ENCODE assay signal across 8 cellular contexts in genomic region chr11:69643646-69644045, GRCh38. TPM values are rescaled to one million over a fixed set of nuclear protein-coding genes. Genes with fewer than 3 reads are reported as not detected.
DNase-seq lines count a peak whose midpoint lies in the region; ATAC-seq and TF ChIP-seq lines count a peak whose summit lies in the region.

No MANE protein-coding gene starts in this region.

- peak overlapping the region in 1 of 2 experiments; percentile 73 for H3K4ac ChIP-seq in mesenchymal stem cell (ENCODE audit: low read depth in 1 of 2, low read length in 2 of 2)

- peak overlapping the region in 1 of 2 experiments; percentile 73 for H3K14ac ChIP-seq in mesenchymal stem cell (ENCODE audit: low read length in 2 of 2)

- peak overlapping the region; percentile 100 for H3K9ac ChIP-seq in mesenchymal stem cell (ENCODE audit: low read length)

- no peak overlapping the region for H4K91ac ChIP-seq in mesenchymal stem cell (ENCODE audit: low read length)

- H3K4me1 ChIP-seq in HAP-1 (peaks cover 11% of the 10 kb centered on the region), body of pancreas (peaks cover 66% of the 10 kb centered on the region), mesenchymal stem cell (ENCODE audit: control insufficient read depth, insufficient read depth, low read depth, low read length) (peaks cover 31% of the 10 kb centered on the region)

- peak overlapping the region in 1 of 2 experiments; percentile 9 for H3K23ac ChIP-seq in mesenchymal stem cell (ENCODE audit: low read length in 2 of 2)

- intact Hi-C loops in body of pancreas (cut with DNase I): no loop called here

- no peak for DNase-seq in HAP-1 (ENCODE audit: low spot score in 2 of 2)
- no peak for DNase-seq in body of pancreas
- no peak for DNase-seq in mesenchymal stem cell
- no peak for DNase-seq in NCI-H2196 treated with DMSO at 0.1 percent for 48 hours (lab: John Stamatoyannopoulos, UW; ENCODE audit: unreplicated experiment)
- DNase-seq in NCI-H69 (lab: John Stamatoyannopoulos, UW): no peak

- H3K9me3 ChIP-seq in HAP-1: no peaks in the 10 kb centered on the region
- no peaks in the 10 kb centered on the region for H3K9me3 ChIP-seq in body of pancreas
- H3K9me3 ChIP-seq in mesenchymal stem cell (ENCODE audit: control insufficient read depth, low read length): no peaks in the 10 kb centered on the region

- 0 to 21% methylated on average over 2 to 27 of the region's 27 CpGs for WGBS in body of pancreas, 2 donors
- WGBS in mesenchymal stem cell: 77% methylated on average over 27 of the region's 27 CpGs

- H3K79me1 ChIP-seq in mesenchymal stem cell (replicated peaks; ENCODE audit: low read length, poor library complexity, severe bottlenecking): peaks cover 14% of the 10 kb centered on the region

- H3K27me3 ChIP-seq in HAP-1 (ENCODE audit: low read depth) (peaks cover 42% of the 10 kb centered on the region), body of pancreas (peaks cover 0 to 8% of the 10 kb centered on the region in 2 donors), mesenchymal stem cell (ENCODE audit: control insufficient read depth in 1 of 2, insufficient read depth in 1 of 2, low read length in 2 of 2) (no peaks in the 10 kb centered on the region)

- no peak overlapping the region for H2BK15ac ChIP-seq in mesenchymal stem cell (ENCODE audit: low read depth, poor library complexity, severe bottlenecking)

- no peak overlapping the region for H2AK5ac ChIP-seq in mesenchymal stem cell (ENCODE audit: low read length, severe bottlenecking)

- H4K8ac ChIP-seq in mesenchymal stem cell (ENCODE audit: low read length): no peak overlapping the region

- H2BK12ac ChIP-seq in mesenchymal stem cell (ENCODE audit: low read length in 2 of 2): peak overlapping the region in 1 of 2 experiments; percentile 6

- no peak overlapping the region for H2AFZ ChIP-seq in mesenchymal stem cell (ENCODE audit: low read depth, low read length)

- TF ChIP-seq CTCF in 22Rv1 (IDR thresholded peaks at IDR 0.05): peak; percentile 27
- TF ChIP-seq CTCF in body of pancreas (IDR thresholded peaks at IDR 0.05): no peak

- peak overlapping the region; percentile 87 for H3K4me2 ChIP-seq in mesenchymal stem cell (ENCODE audit: low read length, poor library complexity, severe bottlenecking)

- H3K27ac ChIP-seq in 22Rv1 (peak overlapping the region; percentile 100), body of pancreas (peak overlapping the region in 3 of 4 donors; percentile 51 to 84 (median 79)), mesenchymal stem cell (ENCODE audit: low read length, poor library complexity, severe bottlenecking) (peak overlapping the region; percentile 26)

- H3K36me3 ChIP-seq in HAP-1 (replicated peaks) (no peaks in the 10 kb centered on the region), body of pancreas (replicated peaks in 1 of 2; ENCODE audit: insufficient read depth in 1 of 2, low read depth in 2 of 2) (no peaks in the 10 kb centered on the region), mesenchymal stem cell (ENCODE audit: control insufficient read depth in 1 of 2, insufficient read depth in 2 of 2, low read depth in 1 of 2, low read length in 2 of 2) (peaks cover 52 to 53% of the 10 kb centered on the region in 2 experiments)

- no peak overlapping the region for H2BK5ac ChIP-seq in mesenchymal stem cell (ENCODE audit: low read depth, low read length, poor library complexity, severe bottlenecking)

- in situ Hi-C loops in HAP-1 (cut with MboI; ENCODE audit: low sequenced_read_pairs): loop anchor here (5.0 kb wide), 1 partner anchor 536 kb away; no protein-coding TSS in a partner anchor

- H3K4me3 ChIP-seq in HAP-1 (peak overlapping the region; percentile 34; the same call in 1 of the 2 replicates), body of pancreas (no peak overlapping the region), mesenchymal stem cell (ENCODE audit: insufficient read depth in 1 of 2, low read depth in 1 of 2, low read length in 2 of 2) (peak overlapping the region in 1 of 2 experiments; percentile 99)

- ATAC-seq in body of pancreas (no peak), GM21515 (IDR thresholded peaks at IDR 0.05; ENCODE audit: unreplicated experiment) (no peak), HG02981 (IDR thresholded peaks at IDR 0.05; ENCODE audit: unreplicated experiment) (no peak)

- no peak for TF ChIP-seq POLR2A in body of pancreas (IDR thresholded peaks at IDR 0.05)

- peak overlapping the region in 1 of 2 experiments; percentile 52 for H3K18ac ChIP-seq in mesenchymal stem cell (ENCODE audit: low read depth in 1 of 2, low read length in 2 of 2)

- no peak overlapping the region for H2BK120ac ChIP-seq in mesenchymal stem cell (ENCODE audit: low read depth, low read length)

RNA-seq across cellular contexts. Expression of gene CCND1, which starts 2.7 kb away (rescaled TPM):
- total RNA-seq in body of pancreas: 100 to 1,000 TPM in 1 of 2 donors, 10 to 100 TPM in 1; 90.3 to 201 TPM
- 324 TPM for polyA plus RNA-seq in mesenchymal stem cell (2013, experiment 1 of 2)
- 321 TPM for polyA plus RNA-seq in mesenchymal stem cell (2013, experiment 2 of 2)

RNA-seq across cellular contexts. Expression of gene LTO1, which starts 31.5 kb away (rescaled TPM):
- total RNA-seq in body of pancreas: 10 to 100 TPM; 13.0 to 26.7 TPM
- 12.8 TPM for polyA plus RNA-seq in mesenchymal stem cell (2013, experiment 1 of 2)
- 12.4 TPM for polyA plus RNA-seq in mesenchymal stem cell (2013, experiment 2 of 2)

Comparison
In these comparisons a context has a peak if more than half of its experiments do, and no peak if none do; other contexts are left out.
1. H3K27ac ChIP-seq: peak in every context shown above with its lines; median percentile 100 in 22Rv1; 79 in body of pancreas; 26 in mesenchymal stem cell.